19 cellular contexts compared by ENCODE assay signal in the genomic region with DNA sequence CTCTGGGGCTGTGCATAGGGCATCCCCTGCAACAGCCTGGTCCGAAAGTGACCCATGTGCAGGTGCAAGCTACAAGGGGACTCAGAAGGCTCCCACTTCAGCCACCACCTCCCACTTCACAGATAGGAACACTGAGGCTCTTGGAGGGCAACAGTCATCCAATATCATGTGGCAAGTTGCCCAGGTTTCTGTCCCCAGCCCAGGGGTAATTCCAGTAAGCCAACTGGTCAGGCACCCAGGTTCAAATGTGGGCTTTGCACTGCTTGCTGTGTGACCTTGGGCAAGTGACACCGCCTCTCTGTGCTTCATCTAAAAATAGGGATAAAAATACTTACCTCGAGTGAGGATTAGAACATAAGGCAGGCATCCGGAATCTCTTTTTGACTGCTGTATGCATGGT.
"Had no signal": no experiment of that assay in that cellular context is flagged by ENCODE, and none has a peak within 500 bp of the region (broad histone marks: within the 10 kb centered on the region; RNA-seq: fewer than 3 reads in every experiment).

No MANE protein-coding gene starts in this region.

- H3K4me3 ChIP-seq: esophagus muscularis mucosa, gastrocnemius medialis, heart right ventricle, mucosa of descending colon, smooth muscle cell, testis, tibial nerve, upper lobe of right lung, vagina had no signal

- H3K36me3 ChIP-seq: esophagus muscularis mucosa, gastrocnemius medialis, heart right ventricle, tibial nerve, upper lobe of right lung, vagina had no signal

- H3K27me3 ChIP-seq: esophagus muscularis mucosa, testis, vagina had no signal

- DNase-seq: cortex of kidney; effector memory CD8-positive, alpha-beta T cell; gastrocnemius medialis; heart right ventricle; kidney glomerular epithelial cell; mammary epithelial cell; mucosa of descending colon; naive thymus-derived CD8-positive, alpha-beta T cell; stimulated activated CD4-positive, alpha-beta T cell treated with anti-CD3 and anti-CD28 coated beads, Interleukin-2, amount 100 ng/mL, for 48 hours; stimulated activated naive CD8-positive, alpha-beta T cell treated with anti-CD3 and anti-CD28 coated beads, Interleukin-15, Interleukin-2, amounts not matched to agents 100 U/mL and 50 U/mL, for 24 hours; testis; upper lobe of right lung had no signal

- H3K27ac ChIP-seq: epithelial cell of prostate, esophagus muscularis mucosa, gastrocnemius medialis, testis, tibial nerve, upper lobe of right lung, vagina had no signal

- H3K9me3 Mint-ChIP-seq: effector memory CD8-positive, alpha-beta T cell; naive thymus-derived CD8-positive, alpha-beta T cell; stimulated activated effector memory CD8-positive, alpha-beta T cell treated with anti-CD3 and anti-CD28 coated beads, Interleukin-12 subunit alpha, Interleukin-12 subunit beta, amount 100 ng/mL, for 72 hours had no signal

- FAIRE-seq: islet of Langerhans had no signal

- ATAC-seq: effector memory CD8-positive, alpha-beta T cell; gastrocnemius medialis; mucosa of descending colon; naive thymus-derived CD8-positive, alpha-beta T cell; stimulated activated effector memory CD8-positive, alpha-beta T cell treated with anti-CD3 and anti-CD28 coated beads, Interleukin-12 subunit alpha, Interleukin-12 subunit beta, amount 100 ng/mL, for 72 hours; stimulated activated naive CD8-positive, alpha-beta T cell treated with anti-CD3 and anti-CD28 coated beads, Interleukin-15, Interleukin-2, amounts not matched to agents 100 U/mL and 50 U/mL, for 24 hours; upper lobe of right lung had no signal

- H3K36me3 Mint-ChIP-seq: naive thymus-derived CD8-positive, alpha-beta T cell; stimulated activated effector memory CD8-positive, alpha-beta T cell treated with anti-CD3 and anti-CD28 coated beads, Interleukin-12 subunit alpha, Interleukin-12 subunit beta, amount 100 ng/mL, for 72 hours had no signal

- H3K4me3 Mint-ChIP-seq: effector memory CD8-positive, alpha-beta T cell; naive thymus-derived CD8-positive, alpha-beta T cell; stimulated activated effector memory CD8-positive, alpha-beta T cell treated with anti-CD3 and anti-CD28 coated beads, Interleukin-12 subunit alpha, Interleukin-12 subunit beta, amount 100 ng/mL, for 72 hours had no signal

- H3K27ac Mint-ChIP-seq: effector memory CD8-positive, alpha-beta T cell; naive thymus-derived CD8-positive, alpha-beta T cell; stimulated activated effector memory CD8-positive, alpha-beta T cell treated with anti-CD3 and anti-CD28 coated beads, Interleukin-12 subunit alpha, Interleukin-12 subunit beta, amount 100 ng/mL, for 72 hours had no signal

- H3K9me3 ChIP-seq: esophagus muscularis mucosa, gastrocnemius medialis, heart right ventricle, mucosa of descending colon, testis, tibial nerve, upper lobe of right lung, vagina had no signal
